Comparison of ENCODE assay signal across 15 cellular contexts in genomic region chr12:53941750-53942149, GRCh38. TPM values are rescaled to one million over a fixed set of nuclear protein-coding genes. Genes with fewer than 3 reads are reported as not detected.
DNase-seq lines count a peak whose midpoint lies in the region; ATAC-seq and TF ChIP-seq lines count a peak whose summit lies in the region.
"Had no signal": no experiment of that assay in that cellular context is flagged by ENCODE, and none has a peak within 500 bp of the region (broad histone marks: within the 10 kb centered on the region; RNA-seq: fewer than 3 reads in every experiment).

No MANE protein-coding gene starts in this region.

- no peak for TF ChIP-seq POLR2A in suprapubic skin (IDR thresholded peaks at IDR 0.05)

- H3K27me3 ChIP-seq in Panc1 (ENCODE audit: control insufficient read depth, insufficient read depth, low read length), result no peaks in the 10 kb centered on the region
- H3K27me3 ChIP-seq in suprapubic skin, result peaks cover 98% of the 10 kb centered on the region
- H3K27me3 ChIP-seq in SJCRH30, result 0 out of 2 replicates have a peak, but pooled peaks cover 10% of the 10 kb centered on the region
- H3K27me3 ChIP-seq: MG63 had no signal

- no peak overlapping the region for H3K27ac Mint-ChIP-seq in endothelial cell (ENCODE audit: unreplicated experiment)
- H3K27ac Mint-ChIP-seq: HFFc6 had no signal

- H3K27ac ChIP-seq in Panc1 (ENCODE audit: low read length) (peak overlapping the region; percentile 99), suprapubic skin (no peak overlapping the region), SJCRH30 (no peak overlapping the region), substantia nigra (ENCODE audit: low read depth, low read length, poor library complexity, severe bottlenecking) (no peak overlapping the region)

- in situ Hi-C loops in Panc1 (cut with HindIII; ENCODE audit: low pct_unique_long_range_greater_than_20kb, low sequenced_read_pairs), result no loop called here

- POLR2A ChIA-PET in Panc1 (lab: Charles Lee), result no interaction called here

- intact Hi-C loops in Panc1 (cut with micrococcal nuclease; ENCODE audit: unreplicated experiment), result no loop called here

- no peak for ATAC-seq in Panc1

- no peak for TF ChIP-seq EP300 in suprapubic skin (IDR thresholded peaks at IDR 0.05)

- WGBS in suprapubic skin, result 12% methylated on average over 5 of the region's 5 CpGs

- no peaks in the 10 kb centered on the region for H3K9me3 ChIP-seq in Panc1 (ENCODE audit: control insufficient read depth, insufficient read depth, low read depth, low read length)
- no peaks in the 10 kb centered on the region for H3K9me3 ChIP-seq in suprapubic skin
- H3K9me3 ChIP-seq in SJCRH30 (replicated peaks), result no peaks in the 10 kb centered on the region
- H3K9me3 ChIP-seq: MG63 had no signal

- no peak overlapping the region for H3K4me3 Mint-ChIP-seq in endothelial cell (ENCODE audit: unreplicated experiment)
- H3K4me3 Mint-ChIP-seq: HFFc6 had no signal

- no peak for TF ChIP-seq CTCF in Panc1 (IDR thresholded peaks at IDR 0.05)
- TF ChIP-seq CTCF in suprapubic skin (IDR thresholded peaks at IDR 0.05), result no peak
- TF ChIP-seq CTCF in endothelial cell (IDR thresholded peaks at IDR 0.05; ENCODE audit: unreplicated experiment), result no peak

- H3K4me3 ChIP-seq in Panc1 (ENCODE audit: low read depth in 2 of 2, low read length in 2 of 2), result peak overlapping the region; percentile 86 to 98
- H3K4me3 ChIP-seq in suprapubic skin, result peak overlapping the region; percentile 9
- H3K4me3 ChIP-seq in SJCRH30, result no peak overlapping the region
- H3K4me3 ChIP-seq: MG63 had no signal

- H3K9me3 Mint-ChIP-seq in endothelial cell (ENCODE audit: unreplicated experiment), result no peaks in the 10 kb centered on the region
- H3K9me3 Mint-ChIP-seq: HFFc6 had no signal

- CTCF ChIA-PET in Panc1 (lab: Charles Lee), result interaction anchor here (0.6 to 1.2 kb wide), 2 partner anchors 17 to 40 kb away, joined by 4 to 5 read pairs; no protein-coding TSS in a partner anchor

- H3K36me3 Mint-ChIP-seq in endothelial cell (ENCODE audit: low read depth, unreplicated experiment), result peaks cover 3% of the 10 kb centered on the region

- peaks cover 26% of the 10 kb centered on the region for H3K27me3 Mint-ChIP-seq in endothelial cell (ENCODE audit: unreplicated experiment)

- peaks cover 13% of the 10 kb centered on the region for H3K4me1 Mint-ChIP-seq in endothelial cell (ENCODE audit: unreplicated experiment)

- peaks cover 52% of the 10 kb centered on the region for H3K4me1 ChIP-seq in Panc1 (ENCODE audit: control insufficient read depth, insufficient read depth, low read length)
- H3K4me1 ChIP-seq in suprapubic skin, result peaks cover 33% of the 10 kb centered on the region
- H3K4me1 ChIP-seq in SJCRH30, result no peaks in the 10 kb centered on the region

- DNase-seq in H4 (ENCODE audit: low spot score) (peak; percentile 29), Panc1 (ENCODE audit: low read depth, low spot score) (no peak), islet precursor cell (peak; percentile 93), suprapubic skin (ENCODE audit: low spot score in 2 of 2) (no peak), SJCRH30 (no peak), endothelial cell (ENCODE audit: low spot score) (no peak), substantia nigra (lab: John Stamatoyannopoulos, UW) (no peak)
- DNase-seq: HFFc6, KG1, MG63, NCI-H1092, NCI-H146, NCI-H2081, NCI-H510A treated with DMSO at 0.1 percent for 48 hours, SHP77 treated with DMSO at 0.1 percent for 48 hours had no signal

- peaks cover 5% of the 10 kb centered on the region for H3K36me3 ChIP-seq in Panc1 (ENCODE audit: control insufficient read depth, insufficient read depth, low read length)
- no peaks in the 10 kb centered on the region for H3K36me3 ChIP-seq in suprapubic skin
- H3K36me3 ChIP-seq in SJCRH30, result no peaks in the 10 kb centered on the region

- no TSS peak for BruUV-seq in Panc1 (replicated peaks; lab: Mats Ljungman, UMichigan)

RNA-seq across cellular contexts. Expression of gene HOXC13, which starts 3.1 kb away (rescaled TPM):
- 2.0 and 4.4 TPM in 2 replicates for total RNA-seq in H4 (2014; rRNA removed; shearing (Covaris generic))
- total RNA-seq in Panc1 (2021; ENCODE audit: unreplicated experiment), result 93.5 TPM
- polyA plus RNA-seq in Panc1 (2012; ENCODE audit: insufficient read length), result 125 TPM
- 10 to 100 TPM in 2 of 4 donors, 1 to 10 TPM in 2; 5.3 to 16.7 (median 10.2) TPM for total RNA-seq in suprapubic skin
- total RNA-seq in SJCRH30 (2014; rRNA removed; shearing (Covaris generic)), result 1.9 and 2.4 TPM in 2 replicates
- 0.38 TPM for total RNA-seq in endothelial cell (ENCODE audit: unreplicated experiment)
- total RNA-seq: HFFc6 had no signal

RNA-seq across cellular contexts. Expression of gene HOXC12, which starts 13.0 kb away (rescaled TPM):
- total RNA-seq in H4 (2014; rRNA removed; shearing (Covaris generic)), result not detected in 2 replicates
- total RNA-seq in Panc1 (2021; ENCODE audit: unreplicated experiment) (5.1 TPM), suprapubic skin (1 to 10 TPM; 3.7 to 6.8 (median 4.7) TPM), endothelial cell (ENCODE audit: unreplicated experiment) (1.3 TPM)
- 15.1 TPM for polyA plus RNA-seq in Panc1 (2012; ENCODE audit: insufficient read length)
- total RNA-seq in SJCRH30 (2014; rRNA removed; shearing (Covaris generic)), result not detected in 2 replicates
- total RNA-seq: HFFc6 had no signal

RNA-seq across cellular contexts. Expression of gene HOXC11, which starts 31.2 kb away (rescaled TPM):
- 0.21 and 1.1 TPM in 2 replicates for total RNA-seq in H4 (2014; rRNA removed; shearing (Covaris generic))
- total RNA-seq in Panc1 (2021; ENCODE audit: unreplicated experiment) (17.0 TPM), suprapubic skin (1 to 10 TPM; 3.1 to 3.7 (median 3.5) TPM), endothelial cell (ENCODE audit: unreplicated experiment) (0.38 TPM)
- 19.6 TPM for polyA plus RNA-seq in Panc1 (2012; ENCODE audit: insufficient read length)
- 1.1 and 1.2 TPM in 2 replicates for total RNA-seq in SJCRH30 (2014; rRNA removed; shearing (Covaris generic))

RNA-seq across cellular contexts. Expression of gene HOTAIR, which starts 33.0 kb away (rescaled TPM):
- total RNA-seq in H4 (2014; rRNA removed; shearing (Covaris generic)), result 1.6 and 2.7 TPM in 2 replicates
- total RNA-seq in Panc1 (2021; ENCODE audit: unreplicated experiment) (31.7 TPM), suprapubic skin (10 to 100 TPM in 2 of 4 donors, 1 to 10 TPM in 2; 1.4 to 15.7 (median 10.7) TPM), endothelial cell (ENCODE audit: unreplicated experiment) (1.4 TPM)
- 25.6 TPM for polyA plus RNA-seq in Panc1 (2012; ENCODE audit: insufficient read length)
- total RNA-seq in SJCRH30 (2014; rRNA removed; shearing (Covaris generic)), result 1.0 and 1.5 TPM in 2 replicates

RNA-seq across cellular contexts. Expression of gene HOXC10, which starts 43.2 kb away (rescaled TPM):
- total RNA-seq in H4 (2014; rRNA removed; shearing (Covaris generic)), result 2.0 and 8.7 TPM in 2 replicates
- total RNA-seq in Panc1 (2021; ENCODE audit: unreplicated experiment) (154 TPM), suprapubic skin (10 to 100 TPM in 3 of 4 donors, 1 to 10 TPM in 1; 8.8 to 24.7 (median 13.3) TPM), endothelial cell (ENCODE audit: unreplicated experiment) (1.9 TPM)
- 178 TPM for polyA plus RNA-seq in Panc1 (2012; ENCODE audit: insufficient read length)
- total RNA-seq in SJCRH30 (2014; rRNA removed; shearing (Covaris generic)), result 0.51 and 0.71 TPM in 2 replicates

Comparison
In these comparisons a context has a peak if more than half of its experiments do, and no peak if none do; other contexts are left out.
1. DNase-seq: peak in H4 (single experiment) and islet precursor cell (single experiment); none in Panc1 (single experiment), suprapubic skin (0 of 2), SJCRH30 (0 of 2), endothelial cell (single experiment) and substantia nigra (0 of 49).